Comparison of ENCODE assay signal across 8 cellular contexts in genomic region chr3:8963137-8963853, GRCh38. TPM values are rescaled to one million over a fixed set of nuclear protein-coding genes. Genes with fewer than 3 reads are reported as not detected.
A peak's percentile ranks its signal among the peaks of the same experiment; 100 is the strongest.
DNase-seq lines count a peak whose midpoint lies in the region; ATAC-seq and TF ChIP-seq lines count a peak whose summit lies in the region.

TSS of gene RAD18 (minus strand) at chr3:8963472. CDS start at chr3:8963385, 87 bp downstream.

- peak within 1 kb of the TSS; percentile 81 for H3K4me3 ChIP-seq in kidney epithelial cell (ENCODE audit: low read depth, low read length)

- H3K27me3 ChIP-seq in kidney epithelial cell (ENCODE audit: control insufficient read depth, insufficient read depth, low read length), result peaks cover 3% of the 10 kb centered on the region

- TF ChIP-seq POLR2A in GM19099 (IDR thresholded peaks at IDR 0.05; ENCODE audit: extremely low read depth, insufficient read length, low read depth), result peak; percentile 67

- peak; percentile 95 to 96 for DNase-seq in AML-193 (lab: John Stamatoyannopoulos, UW)
- peak; percentile 57 for DNase-seq in NCI-H510A (lab: John Stamatoyannopoulos, UW)
- peak; percentile 93 for DNase-seq in activated CD4-positive, CD25-positive, alpha-beta regulatory T cell treated with anti-CD3 and anti-CD28 coated beads, Interleukin-2, amount 50 U/mL, for 72 hours
- DNase-seq in cerebellum (ENCODE audit: low spot score), result peak; percentile 90
- DNase-seq in kidney epithelial cell (ENCODE audit: low read depth), result peak; percentile 61
- peak; percentile 94 for DNase-seq in stimulated activated CD4-positive, alpha-beta T cell treated with anti-CD3 and anti-CD28 coated beads, Interleukin-15, amount 100 ng/mL, for 24 hours

- H3K36me3 ChIP-seq in kidney epithelial cell (ENCODE audit: control insufficient read depth, insufficient read depth, low read length), result no peaks in the 10 kb centered on the region

- peak; percentile 85 for ATAC-seq in HG03378 (IDR thresholded peaks at IDR 0.05; ENCODE audit: unreplicated experiment)

- TF ChIP-seq CTCF in kidney epithelial cell (IDR thresholded peaks at IDR 0.05; ENCODE audit: insufficient read depth, low read length, poor library complexity, severe bottlenecking), result no peak

RNA-seq across cellular contexts. Expression of gene RAD18, which starts in this region (rescaled TPM):
- 20.1 TPM for total RNA-seq in cerebellum
- 6.2 and 7.6 TPM in 2 replicates for total RNA-seq in kidney epithelial cell

Comparison
In these comparisons a context has a peak if more than half of its experiments do, and no peak if none do; other contexts are left out.
1. Peak in every context shown above with its lines: DNase-seq, ATAC-seq and H3K4me3 ChIP-seq.